Comparison of ENCODE assay signal across 1 cellular context in the genomic region with DNA sequence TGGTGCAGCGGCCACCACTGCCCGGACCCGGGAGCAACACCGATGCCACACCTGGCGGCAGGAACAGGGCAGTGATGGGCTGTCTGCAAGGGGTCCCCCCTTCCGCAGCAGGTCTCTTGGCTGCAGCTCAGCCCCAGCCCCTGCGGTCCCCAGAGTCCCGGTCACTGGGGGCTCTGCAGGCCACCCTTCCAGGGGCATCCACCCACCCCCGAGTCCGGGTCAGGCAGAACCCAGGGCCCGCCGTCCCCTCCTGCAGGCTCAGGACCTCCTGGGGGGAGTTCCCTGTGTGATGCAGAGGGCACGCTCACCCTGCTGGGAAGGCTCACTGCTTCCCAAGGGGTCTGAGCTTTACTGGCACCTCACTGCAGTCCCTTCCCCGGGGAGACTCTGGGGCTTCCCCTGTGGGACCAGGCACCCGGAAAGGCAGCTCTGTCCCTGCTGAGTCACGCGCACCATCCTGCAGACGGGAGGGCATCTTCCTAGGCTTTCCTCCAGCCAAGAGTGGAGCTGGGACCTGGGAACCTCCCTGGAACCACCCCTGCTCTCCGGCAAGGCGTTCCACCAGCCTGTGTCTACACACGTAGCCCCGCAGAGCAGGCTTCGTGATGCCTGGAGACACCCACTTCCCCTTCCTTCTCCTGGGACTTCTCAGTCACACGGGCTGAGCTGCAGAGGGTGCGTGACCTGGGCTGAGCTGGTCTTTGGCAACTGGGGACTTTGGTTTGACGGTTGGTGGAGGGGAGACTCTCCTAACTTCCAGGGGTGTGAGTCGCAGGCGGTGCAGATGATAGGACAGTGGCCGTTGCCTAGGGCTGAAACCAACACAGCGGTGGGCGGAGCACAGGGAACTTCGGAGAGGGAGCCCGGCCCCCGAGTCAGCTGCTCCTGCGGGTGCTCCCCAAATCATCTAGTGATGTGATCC.
TF ChIP-seq lines count a peak whose summit lies in the region.

No MANE protein-coding gene starts in this region.

TF ChIP-seq in GM23338, 12 proteins besides CTCF, POLR2A, EP300 and RAD21:
- TF ChIP-seq JUNB (IDR thresholded peaks at IDR 0.05; ENCODE audit: unreplicated experiment) = no peak
